In genomic region chr7:122161628-122162027, GRCh38 we compare ENCODE assay signal across 17 cellular contexts.
"Had no signal": no experiment of that assay in that cellular context is flagged by ENCODE, and none has a peak within 500 bp of the region (broad histone marks: within the 10 kb centered on the region; RNA-seq: fewer than 3 reads in every experiment).

No MANE protein-coding gene starts in this region.

- H3K4me3 ChIP-seq: cardiac muscle cell, suprapubic skin had no signal

- H3K4me1 Mint-ChIP-seq: immature natural killer cell, memory B cell had no signal

- H3K36me3 Mint-ChIP-seq: activated naive CD8-positive, alpha-beta T cell; immature natural killer cell; memory B cell; type B pancreatic cell had no signal

- H3K27ac ChIP-seq: cardiac muscle cell, epithelial cell of prostate, suprapubic skin had no signal

- ATAC-seq: activated CD4-positive, CD25-positive, alpha-beta regulatory T cell treated with anti-CD3 and anti-CD28 coated beads, Interleukin-2, amount 50 U/mL, for 24 hours; left lobe of liver; stimulated activated naive CD8-positive, alpha-beta T cell treated with anti-CD3 and anti-CD28 coated beads, Interleukin-15, Interleukin-2, amounts not matched to agents 100 U/mL and 50 U/mL, for 24 hours had no signal

- H3K4me3 Mint-ChIP-seq: activated naive CD8-positive, alpha-beta T cell; immature natural killer cell; memory B cell; nephron; type B pancreatic cell had no signal

- H3K27me3 ChIP-seq: cardiac muscle cell, suprapubic skin had no signal

- H3K27me3 Mint-ChIP-seq: type B pancreatic cell had no signal

- H3K4me1 ChIP-seq: suprapubic skin had no signal

- H3K27ac Mint-ChIP-seq: activated naive CD8-positive, alpha-beta T cell; immature natural killer cell; memory B cell; type B pancreatic cell had no signal

- H3K36me3 ChIP-seq: cardiac muscle cell, suprapubic skin had no signal

- H3K9me3 Mint-ChIP-seq: memory B cell, nephron, type B pancreatic cell had no signal

- H3K9me3 ChIP-seq: suprapubic skin had no signal

- DNase-seq: activated CD4-positive, alpha-beta T cell treated with anti-CD3 and anti-CD28 coated beads, Interleukin-2, amount 50 U/mL, for 4 hours; activated effector memory CD4-positive, alpha-beta T cell treated with anti-CD3 and anti-CD28 coated beads, Interleukin-2, amount 50 U/mL, for 16 hours; activated T-cell treated with anti-CD3 and anti-CD28 coated beads, Interleukin-2, amount 50 U/mL, for 1 hour; aorta; immature natural killer cell; stimulated activated CD4-positive, alpha-beta T cell treated with anti-CD3 and anti-CD28 coated beads, Interleukin-4, amount 100 ng/mL, for 1 hour; stimulated activated CD8-positive, alpha-beta memory T cell treated with anti-CD3 and anti-CD28 coated beads, Interleukin-4, amount 100 ng/mL, for 48 hours; stimulated activated naive CD8-positive, alpha-beta T cell treated with anti-CD3 and anti-CD28 coated beads, Interleukin-15, Interleukin-2, amounts not matched to agents 100 U/mL and 50 U/mL, for 24 hours had no signal
